In genomic region chr15:22796079-22796478, GRCh38 we compare ENCODE assay signal across 20 cellular contexts. TPM values are rescaled to one million over a fixed set of nuclear protein-coding genes. Genes with fewer than 3 reads are reported as not detected.
DNase-seq lines count a peak whose midpoint lies in the region; ATAC-seq lines count a peak whose summit lies in the region.
"Had no signal": no experiment of that assay in that cellular context is flagged by ENCODE, and none has a peak within 500 bp of the region (broad histone marks: within the 10 kb centered on the region; RNA-seq: fewer than 3 reads in every experiment).

No MANE protein-coding gene starts in this region.

- peak; percentile 22 for ATAC-seq in GM18498 (IDR thresholded peaks at IDR 0.05; ENCODE audit: unreplicated experiment)
- no peak for ATAC-seq in T-cell (replicated peaks in 1 of 4)
- ATAC-seq in effector memory CD8-positive, alpha-beta T cell (replicated peaks): no peak
- ATAC-seq in HG02885 (IDR thresholded peaks at IDR 0.05; ENCODE audit: poor library complexity, unreplicated experiment): no peak
- ATAC-seq: gastroesophageal sphincter, left colon had no signal

- H3K36me3 Mint-ChIP-seq in activated CD4-positive, alpha-beta T cell treated with anti-CD3 and anti-CD28 coated beads, Interleukin-2, amount 10 ng/mL, durations not matched to agents 7 days and 5 days (ENCODE audit: low read depth): peaks cover 9% of the 10 kb centered on the region
- H3K36me3 Mint-ChIP-seq in T-cell: peaks cover 1% of the 10 kb centered on the region
- H3K36me3 Mint-ChIP-seq in effector memory CD8-positive, alpha-beta T cell (ENCODE audit: insufficient read depth): peaks cover 5% of the 10 kb centered on the region
- H3K36me3 Mint-ChIP-seq: type B pancreatic cell had no signal

- DNase-seq in activated CD4-positive, alpha-beta T cell treated with anti-CD3 and anti-CD28 coated beads, Interleukin-2, amount 10 ng/mL, durations not matched to agents 7 days and 5 days: no peak
- DNase-seq in activated CD4-positive, alpha-beta T cell treated with anti-CD3 and anti-CD28 coated beads for 4 hours: no peak
- DNase-seq in T-cell (no peak), NCI-H345 (lab: John Stamatoyannopoulos, UW) (no peak), NCI-H1436 (lab: John Stamatoyannopoulos, UW) (no peak)
- no peak for DNase-seq in effector memory CD8-positive, alpha-beta T cell
- DNase-seq: DMS79; midbrain; NCI-H2107; NCI-H526 treated with DMSO at 0.1 percent for 48 hours; PC-9; stimulated activated naive CD4-positive, alpha-beta T cell had no signal

- no peak overlapping the region for H3K4me3 Mint-ChIP-seq in activated CD4-positive, alpha-beta T cell treated with anti-CD3 and anti-CD28 coated beads, Interleukin-2, amount 10 ng/mL, durations not matched to agents 7 days and 5 days
- no peak overlapping the region for H3K4me3 Mint-ChIP-seq in T-cell
- H3K4me3 Mint-ChIP-seq in effector memory CD8-positive, alpha-beta T cell: peak overlapping the region; percentile 76
- H3K4me3 Mint-ChIP-seq: brain, neural progenitor cell, type B pancreatic cell had no signal

- POLR2A ChIA-PET in activated CD4-positive, alpha-beta T cell treated with anti-CD3 and anti-CD28 coated beads, Interleukin-2, amount 10 ng/mL, durations not matched to agents 7 days and 5 days (lab: Charles Lee): no interaction called here
- POLR2A ChIA-PET in T-cell (lab: Charles Lee): no interaction called here

- H3K27me3 Mint-ChIP-seq in activated CD4-positive, alpha-beta T cell treated with anti-CD3 and anti-CD28 coated beads, Interleukin-2, amount 10 ng/mL, durations not matched to agents 7 days and 5 days: no peaks in the 10 kb centered on the region
- no peaks in the 10 kb centered on the region for H3K27me3 Mint-ChIP-seq in T-cell
- H3K27me3 Mint-ChIP-seq in effector memory CD8-positive, alpha-beta T cell: no peaks in the 10 kb centered on the region
- H3K27me3 Mint-ChIP-seq: type B pancreatic cell had no signal

- CTCF ChIA-PET in activated CD4-positive, alpha-beta T cell treated with anti-CD3 and anti-CD28 coated beads, Interleukin-2, amount 10 ng/mL, durations not matched to agents 7 days and 5 days (lab: Charles Lee): interaction anchor here (0.8 kb wide), 1 partner anchor 13 kb away, joined by 3 read pairs; no protein-coding TSS in a partner anchor
- CTCF ChIA-PET in T-cell (lab: Charles Lee): interaction anchor here (0.7 to 1.2 kb wide), 2 partner anchors 8 to 74 kb away, joined by 3 read pairs; no protein-coding TSS in a partner anchor

- H3K4me1 Mint-ChIP-seq in activated CD4-positive, alpha-beta T cell treated with anti-CD3 and anti-CD28 coated beads, Interleukin-2, amount 10 ng/mL, durations not matched to agents 7 days and 5 days: peaks cover 21% of the 10 kb centered on the region
- peaks cover 32 to 49% (median 46%) of the 10 kb centered on the region in 3 donors for H3K4me1 Mint-ChIP-seq in T-cell
- H3K4me1 Mint-ChIP-seq in effector memory CD8-positive, alpha-beta T cell (ENCODE audit: low read depth in 2 of 2): peaks cover 22 to 28% of the 10 kb centered on the region in 2 donors

- H3K9me3 Mint-ChIP-seq in activated CD4-positive, alpha-beta T cell treated with anti-CD3 and anti-CD28 coated beads, Interleukin-2, amount 10 ng/mL, durations not matched to agents 7 days and 5 days: no peaks in the 10 kb centered on the region
- H3K9me3 Mint-ChIP-seq in T-cell: no peaks in the 10 kb centered on the region
- no peaks in the 10 kb centered on the region for H3K9me3 Mint-ChIP-seq in effector memory CD8-positive, alpha-beta T cell
- H3K9me3 Mint-ChIP-seq: activated naive CD4-positive, alpha-beta T cell treated with anti-CD3 and anti-CD28 coated beads for 36 hours; type B pancreatic cell had no signal

- H3K27ac Mint-ChIP-seq in activated CD4-positive, alpha-beta T cell treated with anti-CD3 and anti-CD28 coated beads, Interleukin-2, amount 10 ng/mL, durations not matched to agents 7 days and 5 days: peak overlapping the region; percentile 76
- H3K27ac Mint-ChIP-seq in T-cell: peak overlapping the region; percentile 77 to 84
- peak overlapping the region; percentile 90 to 96 for H3K27ac Mint-ChIP-seq in effector memory CD8-positive, alpha-beta T cell
- H3K27ac Mint-ChIP-seq: activated naive CD4-positive, alpha-beta T cell treated with anti-CD3 and anti-CD28 coated beads for 36 hours; neural progenitor cell; type B pancreatic cell had no signal

RNA-seq across cellular contexts. Expression of gene NIPA1, which starts 9.6 kb away (rescaled TPM):
- 10 to 100 TPM; 17.5 to 18.0 TPM for total RNA-seq in activated CD4-positive, alpha-beta T cell treated with anti-CD3 and anti-CD28 coated beads, Interleukin-2, amount 10 ng/mL, durations not matched to agents 7 days and 5 days
- 10 to 100 TPM in 4 of 5 donors, 1 to 10 TPM in 1; 9.0 to 21.1 (median 17.3) TPM for total RNA-seq in T-cell

RNA-seq across cellular contexts. Expression of gene NIPA2, which starts 42.4 kb away (rescaled TPM):
- 10 to 100 TPM; 39.5 to 48.5 TPM for total RNA-seq in activated CD4-positive, alpha-beta T cell treated with anti-CD3 and anti-CD28 coated beads, Interleukin-2, amount 10 ng/mL, durations not matched to agents 7 days and 5 days
- total RNA-seq in T-cell: 10 to 100 TPM; 34.7 to 45.5 (median 43.2) TPM

Comparison
In these comparisons a context has a peak if more than half of its experiments do, and no peak if none do; other contexts are left out.
1. H3K4me3 Mint-ChIP-seq: peak in effector memory CD8-positive, alpha-beta T cell (2 of 2); none in activated CD4-positive, alpha-beta T cell treated with anti-CD3 and anti-CD28 coated beads, Interleukin-2, amount 10 ng/mL, durations not matched to agents 7 days and 5 days (single experiment) and T-cell (0 of 3).
2. Peak in every context shown above with its lines, with median percentiles within 50 percentile points of each other: H3K27ac Mint-ChIP-seq.